Comparison of ENCODE assay signal across 1 cellular context in the genomic region with DNA sequence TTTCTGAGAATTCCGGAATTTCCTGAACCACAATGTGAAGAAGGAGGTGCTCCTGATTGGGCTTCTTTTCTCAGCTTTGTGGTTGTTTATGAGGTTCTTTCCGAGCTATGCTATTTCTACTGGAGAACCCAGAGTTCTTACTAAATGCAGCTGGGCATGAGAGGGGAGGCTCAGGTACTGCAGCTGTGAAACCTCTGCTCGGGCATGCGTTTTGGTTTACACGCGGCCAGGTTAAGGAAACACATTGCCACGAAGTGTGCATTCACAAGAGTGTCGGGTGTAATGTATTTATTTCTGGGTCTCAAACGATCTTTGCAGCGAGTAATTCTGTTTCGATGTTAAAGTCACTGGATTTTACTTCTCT.
TF ChIP-seq lines count a peak whose summit lies in the region.

No MANE protein-coding gene starts in this region.

TF ChIP-seq in GM23338, 12 proteins besides CTCF, POLR2A, EP300 and RAD21 (continued from another document):
- no peak for TF ChIP-seq ZNF331 (CRISPR knock-in tag; IDR thresholded peaks at IDR 0.05; ENCODE audit: low read depth)
- TF ChIP-seq CREB1 (CRISPR knock-in tag; IDR thresholded peaks at IDR 0.05; ENCODE audit: low read depth) = no peak
- no peak for TF ChIP-seq STAT1 (IDR thresholded peaks at IDR 0.05; ENCODE audit: unreplicated experiment)
- no peak for TF ChIP-seq JUNB (IDR thresholded peaks at IDR 0.05; ENCODE audit: unreplicated experiment)
- TF ChIP-seq, protein P1, sequence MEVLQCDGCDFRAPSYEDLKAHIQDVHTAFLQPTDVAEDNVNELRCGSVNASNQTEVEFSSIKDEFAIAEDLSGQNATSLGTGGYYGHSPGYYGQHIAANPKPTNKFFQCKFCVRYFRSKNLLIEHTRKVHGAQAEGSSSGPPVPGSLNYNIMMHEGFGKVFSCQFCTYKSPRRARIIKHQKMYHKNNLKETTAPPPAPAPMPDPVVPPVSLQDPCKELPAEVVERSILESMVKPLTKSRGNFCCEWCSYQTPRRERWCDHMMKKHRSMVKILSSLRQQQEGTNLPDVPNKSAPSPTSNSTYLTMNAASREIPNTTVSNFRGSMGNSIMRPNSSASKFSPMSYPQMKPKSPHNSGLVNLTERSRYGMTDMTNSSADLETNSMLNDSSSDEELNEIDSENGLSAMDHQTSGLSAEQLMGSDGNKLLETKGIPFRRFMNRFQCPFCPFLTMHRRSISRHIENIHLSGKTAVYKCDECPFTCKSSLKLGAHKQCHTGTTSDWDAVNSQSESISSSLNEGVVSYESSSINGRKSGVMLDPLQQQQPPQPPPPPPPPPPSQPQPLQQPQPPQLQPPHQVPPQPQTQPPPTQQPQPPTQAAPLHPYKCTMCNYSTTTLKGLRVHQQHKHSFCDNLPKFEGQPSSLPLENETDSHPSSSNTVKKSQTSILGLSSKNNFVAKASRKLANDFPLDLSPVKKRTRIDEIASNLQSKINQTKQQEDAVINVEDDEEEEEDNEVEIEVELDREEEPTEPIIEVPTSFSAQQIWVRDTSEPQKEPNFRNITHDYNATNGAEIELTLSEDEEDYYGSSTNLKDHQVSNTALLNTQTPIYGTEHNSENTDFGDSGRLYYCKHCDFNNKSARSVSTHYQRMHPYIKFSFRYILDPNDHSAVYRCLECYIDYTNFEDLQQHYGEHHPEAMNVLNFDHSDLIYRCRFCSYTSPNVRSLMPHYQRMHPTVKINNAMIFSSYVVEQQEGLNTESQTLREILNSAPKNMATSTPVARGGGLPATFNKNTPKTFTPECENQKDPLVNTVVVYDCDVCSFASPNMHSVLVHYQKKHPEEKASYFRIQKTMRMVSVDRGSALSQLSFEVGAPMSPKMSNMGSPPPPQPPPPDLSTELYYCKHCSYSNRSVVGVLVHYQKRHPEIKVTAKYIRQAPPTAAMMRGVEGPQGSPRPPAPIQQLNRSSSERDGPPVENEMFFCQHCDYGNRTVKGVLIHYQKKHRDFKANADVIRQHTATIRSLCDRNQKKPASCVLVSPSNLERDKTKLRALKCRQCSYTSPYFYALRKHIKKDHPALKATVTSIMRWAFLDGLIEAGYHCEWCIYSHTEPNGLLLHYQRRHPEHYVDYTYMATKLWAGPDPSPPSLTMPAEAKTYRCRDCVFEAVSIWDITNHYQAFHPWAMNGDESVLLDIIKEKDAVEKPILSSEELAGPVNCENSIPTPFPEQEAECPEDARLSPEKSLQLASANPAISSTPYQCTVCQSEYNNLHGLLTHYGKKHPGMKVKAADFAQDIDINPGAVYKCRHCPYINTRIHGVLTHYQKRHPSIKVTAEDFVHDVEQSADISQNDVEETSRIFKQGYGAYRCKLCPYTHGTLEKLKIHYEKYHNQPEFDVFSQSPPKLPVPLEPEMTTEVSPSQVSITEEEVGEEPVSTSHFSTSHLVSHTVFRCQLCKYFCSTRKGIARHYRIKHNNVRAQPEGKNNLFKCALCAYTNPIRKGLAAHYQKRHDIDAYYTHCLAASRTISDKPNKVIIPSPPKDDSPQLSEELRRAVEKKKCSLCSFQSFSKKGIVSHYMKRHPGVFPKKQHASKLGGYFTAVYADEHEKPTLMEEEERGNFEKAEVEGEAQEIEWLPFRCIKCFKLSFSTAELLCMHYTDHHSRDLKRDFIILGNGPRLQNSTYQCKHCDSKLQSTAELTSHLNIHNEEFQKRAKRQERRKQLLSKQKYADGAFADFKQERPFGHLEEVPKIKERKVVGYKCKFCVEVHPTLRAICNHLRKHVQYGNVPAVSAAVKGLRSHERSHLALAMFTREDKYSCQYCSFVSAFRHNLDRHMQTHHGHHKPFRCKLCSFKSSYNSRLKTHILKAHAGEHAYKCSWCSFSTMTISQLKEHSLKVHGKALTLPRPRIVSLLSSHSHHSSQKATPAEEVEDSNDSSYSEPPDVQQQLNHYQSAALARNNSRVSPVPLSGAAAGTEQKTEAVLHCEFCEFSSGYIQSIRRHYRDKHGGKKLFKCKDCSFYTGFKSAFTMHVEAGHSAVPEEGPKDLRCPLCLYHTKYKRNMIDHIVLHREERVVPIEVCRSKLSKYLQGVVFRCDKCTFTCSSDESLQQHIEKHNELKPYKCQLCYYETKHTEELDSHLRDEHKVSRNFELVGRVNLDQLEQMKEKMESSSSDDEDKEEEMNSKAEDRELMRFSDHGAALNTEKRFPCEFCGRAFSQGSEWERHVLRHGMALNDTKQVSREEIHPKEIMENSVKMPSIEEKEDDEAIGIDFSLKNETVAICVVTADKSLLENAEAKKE (CRISPR knock-in tag; IDR thresholded peaks at IDR 0.05) = no peak
- TF ChIP-seq NANOG (IDR thresholded peaks at IDR 0.05; ENCODE audit: borderline replicate concordance) = no peak
- no peak for TF ChIP-seq ETS1 (IDR thresholded peaks at IDR 0.05)
TF ChIP-seq in GM23338: peak in this region for 0.
